Comparison of ENCODE assay signal across 27 cellular contexts in the genomic region with DNA sequence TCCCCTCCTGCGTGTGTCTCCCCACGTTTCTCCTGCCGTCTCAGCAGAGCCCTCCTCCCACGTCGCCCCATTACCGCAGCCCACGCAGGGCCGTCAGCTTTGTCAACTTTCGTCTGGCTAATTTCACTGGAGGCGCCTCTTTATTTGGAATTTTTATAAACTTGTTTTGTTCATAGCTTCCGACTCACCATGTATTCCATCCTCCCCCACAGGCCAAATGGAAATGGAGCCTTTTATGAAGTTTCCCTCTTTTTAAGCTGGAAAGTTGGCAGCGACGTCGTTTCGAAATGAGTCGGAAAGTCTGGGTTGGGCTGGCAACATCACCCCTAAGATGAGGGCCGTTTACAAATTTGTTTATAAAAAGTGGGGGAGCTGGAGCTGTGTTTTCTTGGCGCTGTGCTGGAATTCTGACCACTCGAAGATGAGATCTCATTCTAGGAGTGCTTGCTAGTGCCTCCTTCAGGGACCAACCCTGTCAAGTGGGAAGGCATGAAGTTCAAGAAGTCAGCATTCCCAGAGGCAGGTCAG. TPM values are rescaled to one million over a fixed set of nuclear protein-coding genes. Genes with fewer than 3 reads are reported as not detected.
A peak's percentile ranks its signal among the peaks of the same experiment; 100 is the strongest.
DNase-seq lines count a peak whose midpoint lies in the region; ATAC-seq, FAIRE-seq and TF ChIP-seq lines count a peak whose summit lies in the region.
"Had no signal": no experiment of that assay in that cellular context is flagged by ENCODE, and none has a peak within 500 bp of the region (broad histone marks: within the 10 kb centered on the region; RNA-seq: fewer than 3 reads in every experiment).

No MANE protein-coding gene starts in this region.

- H2AFZ ChIP-seq in IMR-90 (replicated peaks; ENCODE audit: low read length, poor library complexity) (no peak overlapping the region), fibroblast of lung (ENCODE audit: low read length) (no peak overlapping the region)

- TF ChIP-seq RAD21 in IMR-90 (IDR thresholded peaks at IDR 0.05; ENCODE audit: low read length), result no peak

- no CpG with 5 or more reads among the region's 19 CpGs for WGBS in IMR-90 (ENCODE audit: extremely low coverage in 2 of 2, insufficient read length in 1 of 2), 2 experiments
- WGBS in pancreas, 2 donors, result 80 to 84% methylated on average over 19 of the region's 19 CpGs

- no peak overlapping the region for H2AK9ac ChIP-seq in IMR-90 (replicated peaks; ENCODE audit: low read depth, low read length, poor library complexity)

- H3K4me1 Mint-ChIP-seq in nephron (peaks cover 9% of the 10 kb centered on the region), Caco-2 (ENCODE audit: low read depth, unreplicated experiment) (no peaks in the 10 kb centered on the region)
- H3K4me1 Mint-ChIP-seq: stimulated activated memory B cell treated with anti-CD40 and anti-IgM and Interleukin-4, amounts not matched to agents 10 μg/mL and 1 μg/mL and 100 μg/mL, for 72 hours had no signal

- in situ Hi-C loops in IMR-90 (cut with MboI; ENCODE audit: low sequenced_read_pairs), result no loop called here

- no peak overlapping the region for H3K4me2 ChIP-seq in IMR-90 (ENCODE audit: low read depth, low read length)
- H3K4me2 ChIP-seq in fibroblast of lung (ENCODE audit: extremely low read depth, insufficient read depth, low read length), result peak overlapping the region; percentile 23

- H3K36me3 ChIP-seq in IMR-90 (ENCODE audit: control insufficient read depth, insufficient read depth, low read length) (no peaks in the 10 kb centered on the region), fibroblast of lung (ENCODE audit: control insufficient read depth, insufficient read depth, low read length) (no peaks in the 10 kb centered on the region), thoracic aorta (no peaks in the 10 kb centered on the region), Caco-2 (ENCODE audit: control insufficient read depth, insufficient read depth, low read length) (no peaks in the 10 kb centered on the region), pancreas (no peaks in the 10 kb centered on the region)
- H3K36me3 ChIP-seq: BE2C, gastrocnemius medialis had no signal

- H3K18ac ChIP-seq in IMR-90 (ENCODE audit: low read depth, low read length), result no peak overlapping the region

- H3K9me3 ChIP-seq in IMR-90 (ENCODE audit: control insufficient read depth, insufficient read depth, low read length) (no peaks in the 10 kb centered on the region), fibroblast of lung (ENCODE audit: control insufficient read depth, insufficient read depth, low read depth, low read length) (no peaks in the 10 kb centered on the region), thoracic aorta (no peaks in the 10 kb centered on the region), Caco-2 (no peaks in the 10 kb centered on the region), pancreas (no peaks in the 10 kb centered on the region)
- H3K9me3 ChIP-seq: BE2C, gastrocnemius medialis had no signal

- POLR2A ChIA-PET in IMR-90 (lab: Charles Lee; ENCODE audit: unreplicated experiment), result interaction anchor here (0.6 kb wide), 1 partner anchor 8 kb away, joined by 3 read pairs; no protein-coding TSS in a partner anchor
- POLR2A ChIA-PET in Caco-2 (lab: Charles Lee), result no interaction called here

- no peak overlapping the region for H2BK5ac ChIP-seq in IMR-90 (ENCODE audit: low read depth, low read length, poor library complexity, severe bottlenecking)

- H3K23ac ChIP-seq in IMR-90 (ENCODE audit: low read depth, low read length), result no peak overlapping the region

- no peak overlapping the region for H3K4me3 Mint-ChIP-seq in nephron
- no peak overlapping the region for H3K4me3 Mint-ChIP-seq in Caco-2 (ENCODE audit: unreplicated experiment)
- H3K4me3 Mint-ChIP-seq: activated CD4-positive, alpha-beta memory T cell treated with anti-CD3 and anti-CD28 coated beads for 36 hours; CD8-positive, alpha-beta T cell; dendritic cell treated with granulocyte-macrophage colony-stimulating factor and Interleukin-4, amounts not matched to agents 40 ng/mL and 50 ng/mL, for 4 days; stimulated activated memory B cell treated with anti-CD40 and anti-IgM and Interleukin-4, amounts not matched to agents 10 μg/mL and 1 μg/mL and 100 μg/mL, for 72 hours had no signal

- H3K4me1 ChIP-seq in IMR-90 (ENCODE audit: control insufficient read depth, insufficient read depth, low read length) (peaks cover 2% of the 10 kb centered on the region; the same call in 1 of the 2 replicates), fibroblast of lung (ENCODE audit: control insufficient read depth, extremely low read depth, insufficient read depth, low read length) (no peaks in the 10 kb centered on the region), thoracic aorta (ENCODE audit: control insufficient read depth in 1 of 2, low read depth in 2 of 2) (peaks cover 14 to 17% of the 10 kb centered on the region in 2 donors), Caco-2 (peaks cover 7% of the 10 kb centered on the region; the same call in 1 of the 2 replicates), pancreas (no peaks in the 10 kb centered on the region)
- H3K4me1 ChIP-seq: BE2C, gastrocnemius medialis had no signal

- CTCF ChIA-PET in IMR-90 (lab: Yijun Ruan, JAX) (interaction anchor here (1.0 kb wide), 1 partner anchor 9 kb away, joined by 3 read pairs; no protein-coding TSS in a partner anchor), Caco-2 (lab: Charles Lee) (no interaction called here)

- H3K27me3 Mint-ChIP-seq in nephron (ENCODE audit: low read depth) (peaks cover 4% of the 10 kb centered on the region), Caco-2 (ENCODE audit: insufficient read depth, unreplicated experiment) (no peaks in the 10 kb centered on the region)

- H4K91ac ChIP-seq in IMR-90 (ENCODE audit: insufficient read depth, low read depth, low read length), result no peak overlapping the region

- no peak overlapping the region for H4K5ac ChIP-seq in IMR-90 (ENCODE audit: low read depth, low read length)

- TF ChIP-seq POLR2A in IMR-90 (IDR thresholded peaks at IDR 0.05; ENCODE audit: low read depth, low read length), result no peak

- no TSS peak for BruUV-seq in IMR-90 (replicated peaks; lab: Mats Ljungman, UMichigan)
- BruUV-seq in Caco-2 (replicated peaks; lab: Mats Ljungman, UMichigan), result no TSS peak

- H3K79me1 ChIP-seq in IMR-90 (ENCODE audit: low read depth in 1 of 2, low read length in 2 of 2), result no peaks in the 10 kb centered on the region

- intact Hi-C loops in IMR-90 (cut with micrococcal nuclease) (no loop called here), Caco-2 (cut with micrococcal nuclease; ENCODE audit: unreplicated experiment) (no loop called here), pancreas (cut with DNase I) (no loop called here)

- H3K4me3 ChIP-seq in IMR-90 (ENCODE audit: insufficient read depth, low read depth, low read length), result no peak overlapping the region
- no peak overlapping the region for H3K4me3 ChIP-seq in fibroblast of lung (replicated peaks in 1 of 4; ENCODE audit: control extremely low read depth in 1 of 4, insufficient read depth in 1 of 4, low read depth in 3 of 4, low read length in 4 of 4)
- H3K4me3 ChIP-seq in thoracic aorta, result no peak overlapping the region
- H3K4me3 ChIP-seq in Caco-2 (ENCODE audit: low read depth, low read length), result no peak overlapping the region
- no peak overlapping the region for H3K4me3 ChIP-seq in pancreas
- H3K4me3 ChIP-seq: gastrocnemius medialis had no signal

- no peak overlapping the region; the same call in 1 of the 2 replicates for H2BK20ac ChIP-seq in IMR-90 (ENCODE audit: low read depth, low read length)

- TF ChIP-seq CTCF in IMR-90 (conservative IDR thresholded peaks at IDR 0.05; ENCODE audit: low read depth, low read length), result no peak
- TF ChIP-seq CTCF in fibroblast of lung (conservative IDR thresholded peaks at IDR 0.05 in 1 of 2, IDR thresholded peaks at IDR 0.05 in 1 of 2; ENCODE audit: low read depth in 1 of 2, low read length in 2 of 2), result no peak
- no peak for TF ChIP-seq CTCF in nephron (IDR thresholded peaks at IDR 0.05; ENCODE audit: unreplicated experiment in 3 of 3)
- TF ChIP-seq CTCF in thoracic aorta (IDR thresholded peaks at IDR 0.05), result no peak
- TF ChIP-seq CTCF in Caco-2 (IDR thresholded peaks at IDR 0.05; ENCODE audit: insufficient read depth in 1 of 2, low read depth in 1 of 2, low read length in 1 of 2, severe bottlenecking in 1 of 2, unreplicated experiment in 1 of 2), result no peak
- TF ChIP-seq CTCF in pancreas (IDR thresholded peaks at IDR 0.05), result no peak

- H3K56ac ChIP-seq in IMR-90 (ENCODE audit: extremely low read depth, insufficient read depth, low read length), result no peak overlapping the region

- DNase-seq in IMR-90 (no peak), fibroblast of lung (ENCODE audit: low read depth in 2 of 2) (no peak), thoracic aorta (ENCODE audit: low spot score) (no peak), Caco-2 (no peak), pancreas (no peak), T-helper 1 cell (no peak)
- no peak for DNase-seq in stimulated activated CD4-positive, alpha-beta T cell treated with anti-CD3 and anti-CD28 coated beads, Interleukin-4, amount 100 ng/mL, for 24 hours
- DNase-seq: activated CD4-positive, alpha-beta memory T cell treated with anti-CD3 and anti-CD28 coated beads for 36 hours; activated CD8-positive, alpha-beta memory T cell treated with anti-CD3 and anti-CD28 coated beads, Interleukin-2, amount 50 U/mL, for 4 hours; activated naive CD4-positive, alpha-beta T cell; BE2C; CD8-positive, alpha-beta T cell; central memory CD4-positive, alpha-beta T cell; gastrocnemius medialis; hypothalamus; mesendoderm; NCI-H2029 treated with DMSO at 0.1 percent for 48 hours; NCI-H2227 treated with DMSO at 0.1 percent for 48 hours; NCI-H526 treated with DMSO at 0.1 percent for 48 hours; Right ventricle myocardium superior; T-helper 2 cell had no signal

- H3K27ac Mint-ChIP-seq in nephron (peak overlapping the region in 2 of 3 experiments; percentile 16 to 30), Caco-2 (ENCODE audit: unreplicated experiment) (no peak overlapping the region)
- H3K27ac Mint-ChIP-seq: activated CD4-positive, alpha-beta memory T cell treated with anti-CD3 and anti-CD28 coated beads for 36 hours; CD8-positive, alpha-beta T cell; dendritic cell treated with granulocyte-macrophage colony-stimulating factor and Interleukin-4, amounts not matched to agents 40 ng/mL and 50 ng/mL, for 4 days; stimulated activated memory B cell treated with anti-CD40 and anti-IgM and Interleukin-4, amounts not matched to agents 10 μg/mL and 1 μg/mL and 100 μg/mL, for 72 hours had no signal

- H3K79me2 ChIP-seq in fibroblast of lung (ENCODE audit: control insufficient read depth, insufficient read depth, low read length), result no peaks in the 10 kb centered on the region

- ATAC-seq in IMR-90 (ENCODE audit: low read depth) (peak; percentile 44), thoracic aorta (ENCODE audit: insufficient number of reproducible peaks, low FRiP score, low read depth) (no peak), pancreas (no peak)
- ATAC-seq: activated CD4-positive, CD25-positive, alpha-beta regulatory T cell treated with anti-CD3 and anti-CD28 coated beads, Interleukin-2, amount 50 U/mL, for 24 hours; CD8-positive, alpha-beta T cell; gastrocnemius medialis; stimulated activated memory B cell treated with anti-CD40 and anti-IgM and Interleukin-4, amounts not matched to agents 10 μg/mL and 1 μg/mL and 100 μg/mL, for 72 hours had no signal

- H3K27ac ChIP-seq in IMR-90 (ENCODE audit: insufficient read depth, low read length) (no peak overlapping the region), fibroblast of lung (ENCODE audit: insufficient read depth, low read length) (no peak overlapping the region), thoracic aorta (peak overlapping the region; percentile 37 to 50), pancreas (no peak overlapping the region)
- H3K27ac ChIP-seq: gastrocnemius medialis, HL-60 had no signal

- H4K8ac ChIP-seq in IMR-90 (ENCODE audit: low read depth in 2 of 2, low read length in 2 of 2), result no peak overlapping the region

- H3K36me3 Mint-ChIP-seq in nephron (ENCODE audit: low read depth) (no peaks in the 10 kb centered on the region), Caco-2 (ENCODE audit: insufficient read depth, unreplicated experiment) (no peaks in the 10 kb centered on the region)
- H3K36me3 Mint-ChIP-seq: activated CD4-positive, alpha-beta memory T cell treated with anti-CD3 and anti-CD28 coated beads for 36 hours; CD8-positive, alpha-beta T cell; stimulated activated memory B cell treated with anti-CD40 and anti-IgM and Interleukin-4, amounts not matched to agents 10 μg/mL and 1 μg/mL and 100 μg/mL, for 72 hours had no signal

- H3K4ac ChIP-seq in IMR-90 (ENCODE audit: low read depth, low read length), result 0 out of 2 replicates have a peak overlapping the region, but pooled peaks have one; percentile 2

- dilution Hi-C loops in IMR-90 (cut with HindIII; ENCODE audit: low sequenced_read_pairs, unreplicated experiment), result no loop called here

- no peak overlapping the region for H3K9ac ChIP-seq in IMR-90 (ENCODE audit: low read depth, low read length)
- H3K9ac ChIP-seq in fibroblast of lung (ENCODE audit: insufficient read depth, low read length), result no peak overlapping the region

- no peaks in the 10 kb centered on the region for H4K20me1 ChIP-seq in IMR-90 (ENCODE audit: insufficient read depth, low read length)
- H4K20me1 ChIP-seq in fibroblast of lung (ENCODE audit: control insufficient read depth, extremely low read depth, insufficient read depth, low read length), result no peaks in the 10 kb centered on the region

- no peak overlapping the region for H2BK120ac ChIP-seq in IMR-90 (ENCODE audit: low read depth, low read length)

- H3K27me3 ChIP-seq in IMR-90 (ENCODE audit: control insufficient read depth, insufficient read depth, low read length), result no peaks in the 10 kb centered on the region
- H3K27me3 ChIP-seq in fibroblast of lung (ENCODE audit: control insufficient read depth, insufficient read depth, low read length), result no peaks in the 10 kb centered on the region
- no peaks in the 10 kb centered on the region for H3K27me3 ChIP-seq in thoracic aorta (replicated peaks; ENCODE audit: insufficient read depth)
- H3K27me3 ChIP-seq in Caco-2 (replicated peaks; ENCODE audit: control insufficient read depth, insufficient read depth, low read length), result no peaks in the 10 kb centered on the region
- H3K27me3 ChIP-seq in pancreas, result no peaks in the 10 kb centered on the region
- H3K27me3 ChIP-seq: BE2C, gastrocnemius medialis had no signal

- no peak overlapping the region for H2AK5ac ChIP-seq in IMR-90 (ENCODE audit: low read depth, low read length)

- H3K9me1 ChIP-seq in IMR-90 (ENCODE audit: insufficient read depth, low read length), result no peaks in the 10 kb centered on the region; the same call in 1 of the 2 replicates

- H3K14ac ChIP-seq in IMR-90 (replicated peaks; ENCODE audit: low read depth, low read length), result peak overlapping the region; percentile 27; the same call in 1 of the 2 replicates

- no peak overlapping the region; the same call in 2 of the 3 replicates for H2BK15ac ChIP-seq in IMR-90 (ENCODE audit: low read depth, low read length)

- no peak for FAIRE-seq in pancreas (lab: Jason Lieb, UNC)
- FAIRE-seq: GM19239 had no signal

- no peaks in the 10 kb centered on the region for H3K9me3 Mint-ChIP-seq in nephron
- no peaks in the 10 kb centered on the region for H3K9me3 Mint-ChIP-seq in Caco-2 (ENCODE audit: unreplicated experiment)
- H3K9me3 Mint-ChIP-seq: activated CD4-positive, alpha-beta memory T cell treated with anti-CD3 and anti-CD28 coated beads for 36 hours; CD8-positive, alpha-beta T cell; dendritic cell treated with granulocyte-macrophage colony-stimulating factor and Interleukin-4, amounts not matched to agents 40 ng/mL and 50 ng/mL, for 4 days; stimulated activated memory B cell treated with anti-CD40 and anti-IgM and Interleukin-4, amounts not matched to agents 10 μg/mL and 1 μg/mL and 100 μg/mL, for 72 hours had no signal

RNA-seq across cellular contexts. Expression of a gene that starts 23.7 kb away (rescaled TPM):
- 0.72 and 0.83 TPM in 2 replicates for total RNA-seq in IMR-90 (2012; rRNA removed)
- polyA plus RNA-seq in IMR-90 (2012; rRNA removed), result 3.1 and 3.9 TPM in 2 replicates
- 3.4 and 7.6 TPM in 2 replicates for polyA plus RNA-seq in IMR-90 (2012; cell fraction: cytosol; rRNA removed)
- polyA plus RNA-seq in IMR-90 (2012; cell fraction: nucleus; rRNA removed; ENCODE audit: low replicate concordance), result 2.9 and 7.4 TPM in 2 replicates
- total RNA-seq in fibroblast of lung, result 2.3 and 2.6 TPM in 2 replicates
- 1.4 and 2.1 TPM in 2 replicates for polyA plus RNA-seq in fibroblast of lung
- 3.8 and 4.0 TPM in 2 replicates for polyA plus RNA-seq in fibroblast of lung (2012)
- 6.1 and 8.6 TPM in 2 replicates for polyA minus RNA-seq in fibroblast of lung (ENCODE audit: low replicate concordance)
- 1 to 10 TPM; 4.4 to 6.0 TPM for total RNA-seq in thoracic aorta
- 0.41 and 0.44 TPM in 2 replicates for total RNA-seq in Caco-2 (2022)
- under 1 TPM; 0.16 to 0.75 (median 0.41) TPM for total RNA-seq in pancreas
- 1 to 10 TPM; 1.4 to 1.8 TPM for polyA plus RNA-seq in pancreas

Comparison
In these comparisons a context has a peak if more than half of its experiments do, and no peak if none do; other contexts are left out.
1. H3K27ac ChIP-seq: peak in thoracic aorta (2 of 2); none in IMR-90 (single experiment), fibroblast of lung (single experiment) and pancreas (0 of 4).